In the genomic region with DNA sequence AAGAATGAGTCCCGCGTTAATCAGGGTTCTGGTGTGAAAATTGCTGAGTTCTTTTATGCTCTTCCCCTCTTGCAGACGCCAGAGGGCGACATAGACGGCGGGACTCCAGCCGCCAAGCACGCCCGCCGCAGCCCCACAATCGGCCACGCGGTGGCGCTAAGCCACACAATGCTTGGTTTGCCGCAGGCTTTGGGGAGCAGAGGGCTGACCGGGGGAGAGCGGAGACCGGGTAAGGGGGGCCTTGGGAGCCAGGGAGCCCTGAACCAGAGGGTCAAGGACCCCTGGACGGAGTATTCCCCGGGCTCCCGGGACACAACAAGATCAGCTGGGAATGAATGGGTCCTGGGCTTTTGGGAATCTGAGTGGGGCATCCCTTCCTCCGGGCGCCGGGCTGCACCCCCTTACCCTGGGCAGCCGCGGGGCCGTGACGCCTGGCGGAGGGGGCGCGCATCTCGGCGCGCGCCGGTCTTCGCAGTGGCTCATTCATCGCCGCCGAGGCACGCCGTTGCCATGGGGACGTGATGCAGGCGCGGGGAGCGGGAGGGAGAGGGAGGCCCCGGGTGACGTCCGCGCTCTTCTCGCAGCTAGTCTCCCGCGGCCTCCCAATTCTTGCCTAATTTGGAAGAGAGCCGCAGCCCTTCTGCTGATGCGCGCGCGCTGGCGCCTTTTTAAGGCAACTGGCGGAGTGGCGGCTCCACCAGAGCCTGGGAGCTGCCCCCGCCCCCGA, we compare ENCODE assay signal across 8 cellular contexts. TPM values are rescaled to one million over a fixed set of nuclear protein-coding genes. Genes with fewer than 3 reads are reported as not detected.
DNase-seq lines count a peak whose midpoint lies in the region; ATAC-seq and TF ChIP-seq lines count a peak whose summit lies in the region.

No MANE protein-coding gene starts in this region.

- DNase-seq in AG10803 (ENCODE audit: low read depth) (peak; percentile 91), NAMALWA (ENCODE audit: low spot score) (peak; percentile 90), SK-MEL-5 (ENCODE audit: low read depth, low spot score) (peak; percentile 74), globus pallidus (ENCODE audit: low spot score) (peak; percentile 80), nucleus accumbens (lab: John Stamatoyannopoulos, UW) (peak in 55 of 56 donors; percentile 38 to 94 (median 80)), substantia nigra (lab: John Stamatoyannopoulos, UW) (peak; percentile 21 to 94 (median 75))
- peak; percentile 94 for DNase-seq in activated naive CD4-positive, alpha-beta T cell treated with Interleukin-2 at 50 U/mL for 16 hours

- no peak overlapping the region for H3K27ac ChIP-seq in substantia nigra (ENCODE audit: low read depth, low read length, poor library complexity, severe bottlenecking)

- TF ChIP-seq CTCF in AG10803 (conservative IDR thresholded peaks at IDR 0.05; ENCODE audit: low read length): peak; percentile 96

- in situ Hi-C loops in SK-MEL-5 (cut with HindIII; ENCODE audit: low pct_unique_long_range_greater_than_20kb, low sequenced_read_pairs): no loop called here

- peak; percentile 59 for ATAC-seq in GM19455 (IDR thresholded peaks at IDR 0.05; ENCODE audit: unreplicated experiment)

- peak overlapping the region; percentile 58 for H3K4me3 ChIP-seq in AG10803 (ENCODE audit: low read length)

RNA-seq across cellular contexts. Expression of a gene that starts 12.2 kb away (rescaled TPM):
- not detected in 2 replicates for total RNA-seq in SK-MEL-5 (2014; rRNA removed; shearing (Covaris generic))
- polyA plus RNA-seq in SK-MEL-5 (2015; cell fraction: cytosol; rRNA removed): not detected in 2 replicates
- not detected in 2 replicates for polyA plus RNA-seq in SK-MEL-5 (2015; cell fraction: nucleus; rRNA removed)

RNA-seq across cellular contexts. Expression of a gene that starts 30.0 kb away (rescaled TPM):
- 45.4 and 63.4 TPM in 2 replicates for total RNA-seq in SK-MEL-5 (2014; rRNA removed; shearing (Covaris generic))
- 31.3 and 56.4 TPM in 2 replicates for polyA plus RNA-seq in SK-MEL-5 (2015; cell fraction: cytosol; rRNA removed)
- 6.3 and 10.4 TPM in 2 replicates for polyA plus RNA-seq in SK-MEL-5 (2015; cell fraction: nucleus; rRNA removed)

RNA-seq across cellular contexts. Expression of a gene that starts 37.1 kb away (rescaled TPM):
- total RNA-seq in SK-MEL-5 (2014; rRNA removed; shearing (Covaris generic)): 0.63 and 2.0 TPM in 2 replicates
- polyA plus RNA-seq in SK-MEL-5 (2015; cell fraction: cytosol; rRNA removed): 4.3 and 5.2 TPM in 2 replicates
- polyA plus RNA-seq in SK-MEL-5 (2015; cell fraction: nucleus; rRNA removed): 11.6 and 11.7 TPM in 2 replicates

RNA-seq across cellular contexts. Expression of a gene that starts 58.1 kb away (rescaled TPM):
- 7.4 and 8.1 TPM in 2 replicates for total RNA-seq in SK-MEL-5 (2014; rRNA removed; shearing (Covaris generic))
- 8.6 and 9.0 TPM in 2 replicates for polyA plus RNA-seq in SK-MEL-5 (2015; cell fraction: cytosol; rRNA removed)
- polyA plus RNA-seq in SK-MEL-5 (2015; cell fraction: nucleus; rRNA removed): 6.9 and 7.7 TPM in 2 replicates
